ENCODE assay signal across 28 cellular contexts in the genomic region with DNA sequence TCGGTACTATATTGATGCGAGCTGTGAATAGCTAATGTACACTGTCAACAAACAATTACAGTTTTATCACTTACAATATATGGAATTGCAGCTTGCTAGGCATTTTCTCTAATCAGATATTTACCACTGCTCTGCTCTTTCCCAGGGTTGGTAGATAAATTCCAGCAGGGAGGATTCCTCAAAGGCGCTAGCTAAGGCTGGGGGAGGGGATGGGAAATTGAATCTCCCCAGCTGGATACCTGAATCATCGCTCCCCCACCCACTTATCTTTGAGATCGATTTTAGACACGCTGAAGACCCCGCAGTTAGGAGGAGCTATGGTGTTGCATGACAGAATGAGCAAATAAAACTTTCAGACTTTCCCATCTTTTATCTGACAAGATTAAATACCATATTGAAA.
"Had no signal": no experiment of that assay in that cellular context is flagged by ENCODE, and none has a peak within 500 bp of the region (broad histone marks: within the 10 kb centered on the region; RNA-seq: fewer than 3 reads in every experiment).

No MANE protein-coding gene starts in this region.

- FAIRE-seq: kidney, pancreas had no signal

- H3K9me3 Mint-ChIP-seq: naive thymus-derived CD4-positive, alpha-beta T cell; natural killer cell treated with Interleukin-12 subunit alpha and Interleukin-12 subunit beta and Interleukin-15 and Interleukin-18, amount 100 ng/mL, for 72 hours; stimulated activated naive B cell treated with anti-CD40 and anti-IgM and Interleukin-4, amounts not matched to agents 10 μg/mL and 1 μg/mL and 100 μg/mL, for 72 hours had no signal

- H3K4me3 Mint-ChIP-seq: naive thymus-derived CD4-positive, alpha-beta T cell; natural killer cell treated with Interleukin-12 subunit alpha and Interleukin-12 subunit beta and Interleukin-15 and Interleukin-18, amount 100 ng/mL, for 72 hours; stimulated activated naive B cell treated with anti-CD40 and anti-IgM and Interleukin-4, amounts not matched to agents 10 μg/mL and 1 μg/mL and 100 μg/mL, for 72 hours had no signal

- H3K27me3 ChIP-seq: pancreas, stomach, testis, thyroid gland, upper lobe of left lung, vagina had no signal

- H3K9me3 ChIP-seq: left ventricle myocardium inferior, mucosa of descending colon, pancreas, prostate gland, stomach, testis, thyroid gland, transverse colon, upper lobe of left lung, vagina had no signal

- H3K27ac ChIP-seq: left ventricle myocardium inferior, pancreas, prostate gland, skin epidermis, stomach, testis, thyroid gland, transverse colon, upper lobe of left lung, vagina had no signal

- H3K36me3 Mint-ChIP-seq: naive thymus-derived CD4-positive, alpha-beta T cell; natural killer cell treated with Interleukin-12 subunit alpha and Interleukin-12 subunit beta and Interleukin-15 and Interleukin-18, amount 100 ng/mL, for 72 hours; stimulated activated naive B cell treated with anti-CD40 and anti-IgM and Interleukin-4, amounts not matched to agents 10 μg/mL and 1 μg/mL and 100 μg/mL, for 72 hours had no signal

- H3K4me3 ChIP-seq: left ventricle myocardium inferior, lung, mucosa of descending colon, pancreas, prostate gland, skin epidermis, stomach, testis, thyroid gland, transverse colon, upper lobe of left lung, vagina had no signal

- ATAC-seq: left colon; mucosa of descending colon; naive thymus-derived CD4-positive, alpha-beta T cell; natural killer cell treated with Interleukin-12 subunit alpha and Interleukin-12 subunit beta and Interleukin-15 and Interleukin-18, amount 100 ng/mL, for 72 hours; pancreas; right cardiac atrium; sciatic nerve; stimulated activated naive B cell treated with anti-CD40 and anti-IgM and Interleukin-4, amounts not matched to agents 10 μg/mL and 1 μg/mL and 100 μg/mL, for 72 hours; stimulated activated naive CD8-positive, alpha-beta T cell treated with anti-CD3 and anti-CD28 coated beads, Interleukin-15, Interleukin-2, amounts not matched to agents 100 U/mL and 50 U/mL, for 24 hours had no signal

- H3K27ac Mint-ChIP-seq: naive thymus-derived CD4-positive, alpha-beta T cell; natural killer cell treated with Interleukin-12 subunit alpha and Interleukin-12 subunit beta and Interleukin-15 and Interleukin-18, amount 100 ng/mL, for 72 hours; stimulated activated naive B cell treated with anti-CD40 and anti-IgM and Interleukin-4, amounts not matched to agents 10 μg/mL and 1 μg/mL and 100 μg/mL, for 72 hours had no signal

- H3K36me3 ChIP-seq: left ventricle myocardium inferior, pancreas, prostate gland, stomach, thyroid gland, transverse colon, upper lobe of left lung, vagina had no signal

- H3K4me1 ChIP-seq: left ventricle myocardium inferior, prostate gland, stomach, thyroid gland, transverse colon, upper lobe of left lung, vagina had no signal

- DNase-seq: kidney; left colon; left ventricle myocardium inferior; midbrain; mucosa of descending colon; naive thymus-derived CD4-positive, alpha-beta T cell; nucleus accumbens; pancreas; posterior cingulate gyrus; retina; right cardiac atrium; stimulated activated CD4-positive, alpha-beta T cell treated with anti-CD3 and anti-CD28 coated beads, Interleukin-12 subunit alpha, Interleukin-12 subunit beta, amount 100 ng/mL, for 4 hours; stimulated activated CD4-positive, alpha-beta T cell treated with anti-CD3 and anti-CD28 coated beads, Interleukin-15, amount 100 ng/mL, for 24 hours; stimulated activated CD4-positive, alpha-beta T cell treated with anti-CD3 and anti-CD28 coated beads, Interleukin-2, amount 100 ng/mL, for 24 hours; stimulated activated CD4-positive, alpha-beta T cell treated with anti-CD3 and anti-CD28 coated beads, Interleukin-4, amount 100 ng/mL, for 1 hour; stimulated activated naive B cell treated with anti-CD40 and anti-IgM and Interleukin-4, amounts not matched to agents 10 μg/mL and 1 μg/mL and 100 μg/mL, for 72 hours; stimulated activated naive CD8-positive, alpha-beta T cell treated with anti-CD3 and anti-CD28 coated beads, Interleukin-15, Interleukin-2, amounts not matched to agents 100 U/mL and 50 U/mL, for 24 hours; stomach; testis; thyroid gland; transverse colon had no signal

- H3K4me1 Mint-ChIP-seq: stimulated activated naive B cell treated with anti-CD40 and anti-IgM and Interleukin-4, amounts not matched to agents 10 μg/mL and 1 μg/mL and 100 μg/mL, for 72 hours had no signal
